In genomic region chr7:107147464-107148214, GRCh38 we compare ENCODE assay signal across 7 cellular contexts. TPM values are rescaled to one million over a fixed set of nuclear protein-coding genes. Genes with fewer than 3 reads are reported as not detected.
DNase-seq lines count a peak whose midpoint lies in the region; ATAC-seq and TF ChIP-seq lines count a peak whose summit lies in the region.

No MANE protein-coding gene starts in this region.

- no peaks in the 10 kb centered on the region for H3K27me3 ChIP-seq in GM23338 (ENCODE audit: insufficient read depth)
- H3K27me3 ChIP-seq in Peyer's patch, result no peaks in the 10 kb centered on the region
- no peaks in the 10 kb centered on the region for H3K27me3 ChIP-seq in right lobe of liver
- no peaks in the 10 kb centered on the region for H3K27me3 ChIP-seq in aorta (ENCODE audit: control insufficient read depth in 1 of 2, insufficient read depth in 2 of 2, low read length in 1 of 2)

- H3K4me1 Mint-ChIP-seq in GM23338, result peaks cover 19% of the 10 kb centered on the region; the same call in 2 of the 3 replicates

- H3K79me2 ChIP-seq in GM23338 (replicated peaks; ENCODE audit: insufficient read depth), result no peaks in the 10 kb centered on the region

- H3K36me3 Mint-ChIP-seq in GM23338 (ENCODE audit: low read depth), result no peaks in the 10 kb centered on the region

- peaks cover 2% of the 10 kb centered on the region for H3K27me3 Mint-ChIP-seq in GM23338 (ENCODE audit: insufficient read depth, low read depth, poor library complexity)

- H2AFZ ChIP-seq in GM23338, result no peak overlapping the region

- no peaks in the 10 kb centered on the region for H3K9me3 Mint-ChIP-seq in GM23338

- H3K4me1 ChIP-seq in GM23338 (ENCODE audit: insufficient read depth) (peaks cover 25% of the 10 kb centered on the region), Peyer's patch (no peaks in the 10 kb centered on the region), right lobe of liver (peaks cover 0 to 9% (median 0%) of the 10 kb centered on the region in 4 donors), aorta (ENCODE audit: control insufficient read depth in 1 of 2, insufficient read depth in 2 of 2, low read length in 2 of 2) (no peaks in the 10 kb centered on the region)

- no peak overlapping the region; the same call in 1 of the 2 replicates for H3K27ac Mint-ChIP-seq in GM23338

- TF ChIP-seq POLR2A in Peyer's patch (IDR thresholded peaks at IDR 0.05), result no peak
- no peak for TF ChIP-seq POLR2A in right lobe of liver (IDR thresholded peaks at IDR 0.05)

- peak; percentile 72 to 80 for TF ChIP-seq CTCF in GM23338 (conservative IDR thresholded peaks at IDR 0.05; ENCODE audit: low read depth in 2 of 2)
- TF ChIP-seq CTCF in Peyer's patch (IDR thresholded peaks at IDR 0.05), result peak in 5 of 6 experiments; percentile 28 to 67 (median 60)
- TF ChIP-seq CTCF in right lobe of liver (IDR thresholded peaks at IDR 0.05), result peak; percentile 54 to 72 (median 70)

- DNase-seq in DMS53 (lab: John Stamatoyannopoulos, UW) (peak; percentile 71), GM23338 (ENCODE audit: low spot score) (peak; percentile 60), Peyer's patch (no peak), cerebellar cortex (ENCODE audit: low spot score) (peak; percentile 59), right lobe of liver (no peak), aorta (no peak), NCI-H1930 (lab: John Stamatoyannopoulos, UW) (no peak)

- no peak overlapping the region for H3K4me3 ChIP-seq in GM23338
- H3K4me3 ChIP-seq in Peyer's patch, result no peak overlapping the region
- H3K4me3 ChIP-seq in right lobe of liver, result no peak overlapping the region
- H3K4me3 ChIP-seq in aorta (ENCODE audit: low read length in 2 of 2), result no peak overlapping the region

- no peaks in the 10 kb centered on the region for H3K9me3 ChIP-seq in Peyer's patch
- H3K9me3 ChIP-seq in right lobe of liver, result no peaks in the 10 kb centered on the region
- no peaks in the 10 kb centered on the region for H3K9me3 ChIP-seq in aorta (ENCODE audit: control insufficient read depth, low read length)

- no peaks in the 10 kb centered on the region for H3K9me2 ChIP-seq in GM23338 (ENCODE audit: insufficient read depth)

- intact Hi-C loops in right lobe of liver (cut with DNase I) (loop anchor here (5.0 to 10.0 kb wide), 2 partner anchors 200 to 353 kb away; no protein-coding TSS in a partner anchor), aorta (cut with DNase I) (no loop called here)

- H3K27ac ChIP-seq in GM23338 (ENCODE audit: low read depth), result no peak overlapping the region
- H3K27ac ChIP-seq in Peyer's patch, result no peak overlapping the region
- no peak overlapping the region for H3K27ac ChIP-seq in right lobe of liver
- no peak overlapping the region for H3K27ac ChIP-seq in aorta (ENCODE audit: low read depth in 1 of 2, low read length in 2 of 2)

- no peaks in the 10 kb centered on the region for H3F3A ChIP-seq in GM23338 (replicated peaks; ENCODE audit: low read depth)

- peak; percentile 88 for ATAC-seq in GM23338
- peak; percentile 90 to 93 (median 90) for ATAC-seq in right lobe of liver
- peak; percentile 79 for ATAC-seq in aorta (ENCODE audit: low FRiP score)

- no peak overlapping the region for H3K4me3 Mint-ChIP-seq in GM23338

- no peaks in the 10 kb centered on the region for H3K36me3 ChIP-seq in GM23338 (ENCODE audit: insufficient read depth)
- H3K36me3 ChIP-seq in Peyer's patch, result no peaks in the 10 kb centered on the region
- H3K36me3 ChIP-seq in right lobe of liver, result no peaks in the 10 kb centered on the region
- H3K36me3 ChIP-seq in aorta (ENCODE audit: control insufficient read depth in 1 of 2, insufficient read depth in 2 of 2, low read length in 1 of 2), result no peaks in the 10 kb centered on the region

- no peaks in the 10 kb centered on the region for H4K20me1 ChIP-seq in GM23338 (replicated peaks; ENCODE audit: insufficient read depth)

- 3% methylated on average over 2 of the region's 2 CpGs for WGBS in right lobe of liver (ENCODE audit: insufficient coverage, low coverage, low lambda C conversion rate, missing lambda C conversion rate)
- WGBS in aorta, 2 donors, result 1 to 3% methylated on average over 2 of the region's 2 CpGs

- H3K4me2 ChIP-seq in GM23338, result no peak overlapping the region

TF ChIP-seq in GM23338, 12 proteins besides CTCF, POLR2A, EP300 and RAD21 (continues in another document):
- TF ChIP-seq NANOG (IDR thresholded peaks at IDR 0.05; ENCODE audit: borderline replicate concordance), result no peak
- TF ChIP-seq ETS1 (IDR thresholded peaks at IDR 0.05), result no peak
- no peak for TF ChIP-seq STAT1 (IDR thresholded peaks at IDR 0.05; ENCODE audit: unreplicated experiment)
- no peak for TF ChIP-seq JUNB (IDR thresholded peaks at IDR 0.05; ENCODE audit: unreplicated experiment)
- TF ChIP-seq CREB1 (CRISPR knock-in tag; IDR thresholded peaks at IDR 0.05; ENCODE audit: low read depth), result no peak
- no peak for TF ChIP-seq ZNF331 (CRISPR knock-in tag; IDR thresholded peaks at IDR 0.05; ENCODE audit: low read depth)
- no peak for TF ChIP-seq ZNF462 (CRISPR knock-in tag; IDR thresholded peaks at IDR 0.05)

RNA-seq across cellular contexts. Expression of gene HBP1, which starts 21.2 kb away (rescaled TPM):
- total RNA-seq in GM23338 (2014; rRNA removed; shearing (Covaris generic)), result 40.5 and 52.8 TPM in 2 replicates
- polyA plus RNA-seq in GM23338 (2016; fragmentation: Nextera tagmentation; extraction: Ambion mirVana) (36.0 and 37.6 TPM in 2 replicates), aorta (10 to 100 TPM; 45.5 to 64.0 TPM)
- total RNA-seq in Peyer's patch (10 to 100 TPM; 57.6 to 67.7 (median 66.9) TPM), right lobe of liver (10 to 100 TPM; 30.2 to 50.0 (median 36.9) TPM), aorta (10 to 100 TPM; 51.8 to 78.7 TPM)

Comparison
In these comparisons a context has a peak if more than half of its experiments do, and no peak if none do; other contexts are left out.
1. DNase-seq: peak in DMS53 (single experiment), GM23338 (single experiment) and cerebellar cortex (single experiment); none in Peyer's patch (0 of 3), right lobe of liver (0 of 3), aorta (0 of 2) and NCI-H1930 (0 of 2).
2. intact Hi-C loops: an anchor here in right lobe of liver (5.0 to 10.0 kb wide); none called in aorta.
3. Peak in every context shown above with its lines, with median percentiles within 50 percentile points of each other: ATAC-seq and CTCF ChIP-seq.